Comparison of ENCODE assay signal across 8 cellular contexts in genomic region chr11:117221775-117222517, GRCh38. TPM values are rescaled to one million over a fixed set of nuclear protein-coding genes. Genes with fewer than 3 reads are reported as not detected.
DNase-seq lines count a peak whose midpoint lies in the region; TF ChIP-seq lines count a peak whose summit lies in the region.

No MANE protein-coding gene starts in this region.

- no peak overlapping the region for H3K27ac Mint-ChIP-seq in glutamatergic neuron (ENCODE audit: unreplicated experiment)

- WGBS in spleen, 5 donors: 86 to 94% (median 88%) methylated on average over 7 of the region's 7 CpGs
- no CpG with 5 or more reads among the region's 7 CpGs for WGBS in mesendoderm (ENCODE audit: extremely low coverage, insufficient coverage, low lambda C conversion rate)

- H2BK5ac ChIP-seq in mesendoderm (ENCODE audit: low read length): no peak overlapping the region

- H3K27me3 ChIP-seq in spleen (replicated peaks in 1 of 7) (no peaks in the 10 kb centered on the region), mesendoderm (ENCODE audit: insufficient read depth, low read length, poor library complexity) (no peaks in the 10 kb centered on the region)

- no peak for TF ChIP-seq POLR2A in spleen (IDR thresholded peaks at IDR 0.05)

- H3K4me3 ChIP-seq in HEK293 (ENCODE audit: low read depth, low read length) (no peak overlapping the region), spleen (no peak overlapping the region), mesendoderm (ENCODE audit: low read length) (no peak overlapping the region)

- no peak overlapping the region for H3K9ac ChIP-seq in mesendoderm (ENCODE audit: low read length)

- peaks cover 9% of the 10 kb centered on the region for H3K4me1 Mint-ChIP-seq in glutamatergic neuron (ENCODE audit: low read depth, unreplicated experiment)

- TF ChIP-seq CTCF in HEK293 (tag by site-specific recombination; IDR thresholded peaks at IDR 0.05) (peak; percentile 19; the same call in 1 of the 2 replicates), glutamatergic neuron (IDR thresholded peaks at IDR 0.05; ENCODE audit: partially characterized antibody, unreplicated experiment) (no peak), spleen (IDR thresholded peaks at IDR 0.05 in 8 of 11, conservative IDR thresholded peaks at IDR 0.05 in 3 of 11) (no peak)

- H3K4ac ChIP-seq in mesendoderm (ENCODE audit: low read depth, low read length): no peak overlapping the region

- peaks cover 3% of the 10 kb centered on the region; the same call in 1 of the 2 replicates for H3K4me1 ChIP-seq in HEK293 (ENCODE audit: control insufficient read depth, insufficient read depth, low read length)
- H3K4me1 ChIP-seq in spleen: peaks cover 0 to 88% (median 44%) of the 10 kb centered on the region in 6 donors
- no peaks in the 10 kb centered on the region for H3K4me1 ChIP-seq in mesendoderm (ENCODE audit: control insufficient read depth, low read depth, low read length)

- POLR2A ChIA-PET in HEK293 (lab: Yijun Ruan, JAX): interaction anchor here (0.7 to 1.7 kb wide), 8 partner anchors 9 to 78 kb away, joined by 3 to 11 read pairs (median 3); partner anchors contain the start of genes PAFAH1B2, PCSK7, RNF214 and SIDT2

- H3K23ac ChIP-seq in mesendoderm (ENCODE audit: low read length): no peak overlapping the region

- DNase-seq in SHP77 treated with DMSO at 0.1 percent for 48 hours (lab: John Stamatoyannopoulos, UW) (peak; percentile 42), glutamatergic neuron (no peak), spleen (no peak), mesendoderm (no peak), T-helper 2 cell (no peak), anterior cingulate cortex (lab: John Stamatoyannopoulos, UW) (no peak)
- no peak for DNase-seq in activated CD4-positive, CD25-positive, alpha-beta regulatory T cell (lab: John Stamatoyannopoulos, UW)

- no peak overlapping the region for H3K18ac ChIP-seq in mesendoderm (ENCODE audit: low read length)

- H3K9me3 ChIP-seq in HEK293 (ENCODE audit: control insufficient read depth, insufficient read depth, low read depth, low read length) (no peaks in the 10 kb centered on the region), spleen (no peaks in the 10 kb centered on the region)

- peak overlapping the region; percentile 15 for H3K4me3 Mint-ChIP-seq in glutamatergic neuron (ENCODE audit: unreplicated experiment)

- intact Hi-C loops in spleen (cut with DNase I; ENCODE audit: low total_unique reads): loop anchor here (10.0 kb wide), 2 partner anchors 117 to 347 kb away; no protein-coding TSS in a partner anchor

- H3K27ac ChIP-seq in HEK293 (ENCODE audit: extremely low read depth, low read depth, low read length) (peak overlapping the region; percentile 20; the same call in 1 of the 2 replicates), spleen (peak overlapping the region in 7 of 8 donors; percentile 22 to 78 (median 72)), mesendoderm (ENCODE audit: low read depth, low read length) (no peak overlapping the region)

- H3K36me3 Mint-ChIP-seq in glutamatergic neuron (ENCODE audit: unreplicated experiment): no peaks in the 10 kb centered on the region

- no peak overlapping the region for H2AK5ac ChIP-seq in mesendoderm (ENCODE audit: low read length)

- H4K5ac ChIP-seq in mesendoderm (ENCODE audit: low read length): no peak overlapping the region

- no peaks in the 10 kb centered on the region for H3K9me3 Mint-ChIP-seq in glutamatergic neuron (ENCODE audit: unreplicated experiment)

- H3K56ac ChIP-seq in mesendoderm (ENCODE audit: low read length): no peak overlapping the region

- peaks cover 2% of the 10 kb centered on the region for H3K27me3 Mint-ChIP-seq in glutamatergic neuron (ENCODE audit: unreplicated experiment)

- CTCF ChIA-PET in HEK293 (lab: Yijun Ruan, JAX): interaction anchor here (0.6 to 4.0 kb wide), 17 partner anchors 9 to 1555 kb away, joined by 3 to 39 read pairs (median 4); partner anchors contain the start of genes APOA5 and PCSK7

- no peak overlapping the region for H2BK15ac ChIP-seq in mesendoderm (replicated peaks; ENCODE audit: low read depth)

- H3K36me3 ChIP-seq in HEK293 (ENCODE audit: control insufficient read depth in 2 of 2, insufficient read depth in 1 of 2, low read length in 2 of 2): peaks cover 0 to 87% of the 10 kb centered on the region in 2 experiments; a peak in 1 of 3 replicates
- peaks cover 2 to 100% (median 96%) of the 10 kb centered on the region in 6 donors for H3K36me3 ChIP-seq in spleen
- H3K36me3 ChIP-seq in mesendoderm (ENCODE audit: control insufficient read depth, insufficient read depth, low read length): peaks cover 22% of the 10 kb centered on the region

- no peaks in the 10 kb centered on the region for H3K79me1 ChIP-seq in mesendoderm (ENCODE audit: low read length)

- no peak overlapping the region for H3K4me2 ChIP-seq in mesendoderm (ENCODE audit: low read length)

- H3K79me2 ChIP-seq in mesendoderm (ENCODE audit: control insufficient read depth, insufficient read depth, low read length): no peaks in the 10 kb centered on the region

- no peak overlapping the region for H4K8ac ChIP-seq in mesendoderm (ENCODE audit: low read depth, low read length)

- H2BK120ac ChIP-seq in mesendoderm (ENCODE audit: low read depth, low read length): no peak overlapping the region

TF ChIP-seq in HEK293, 187 proteins besides CTCF, POLR2A, EP300 and RAD21 (continues in another document):
- TF ChIP-seq SP7 (tag by site-specific recombination; IDR thresholded peaks at IDR 0.05) (0 out of 2 replicates have a peak, but pooled peaks have one; percentile 27), ZSCAN30 (tag by site-specific recombination; IDR thresholded peaks at IDR 0.05) (0 out of 2 replicates have a peak, but pooled peaks have one; percentile 14), ZNF548 (tag by site-specific recombination; IDR thresholded peaks at IDR 0.05) (no peak), PRDM10 (tag by site-specific recombination; IDR thresholded peaks at IDR 0.05) (peak; percentile 15; the same call in 1 of the 2 replicates), ZNF624 (tag by site-specific recombination; IDR thresholded peaks at IDR 0.05) (no peak), ZNF24 (tag by site-specific recombination; IDR thresholded peaks at IDR 0.05) (no peak), ZNF394 (tag by site-specific recombination; IDR thresholded peaks at IDR 0.05; ENCODE audit: borderline replicate concordance) (no peak), ZNF140 (tag by site-specific recombination; IDR thresholded peaks at IDR 0.05) (no peak), ZNF580 (tag by site-specific recombination; IDR thresholded peaks at IDR 0.05) (no peak), ZNF416 (tag by site-specific recombination; IDR thresholded peaks at IDR 0.05) (no peak), ZNF76 (tag by site-specific recombination; IDR thresholded peaks at IDR 0.05; ENCODE audit: borderline replicate concordance, low read depth) (no peak), ZNF837 (tag by site-specific recombination; IDR thresholded peaks at IDR 0.05) (no peak), ZNF341 (tag by site-specific recombination; IDR thresholded peaks at IDR 0.05; ENCODE audit: low read depth) (no peak), ZFP3 (tag by site-specific recombination; IDR thresholded peaks at IDR 0.05; ENCODE audit: low read depth) (no peak), REPIN1 (tag by site-specific recombination; IDR thresholded peaks at IDR 0.05; ENCODE audit: low read depth) (no peak)

RNA-seq across cellular contexts. Expression of gene PCSK7, which starts 9.9 kb away (rescaled TPM):
- total RNA-seq in glutamatergic neuron (ENCODE audit: unreplicated experiment) (109 TPM), spleen (100 to 1,000 TPM in 5 of 7 donors, 10 to 100 TPM in 2; 92.6 to 152 (median 117) TPM)
- polyA plus RNA-seq in spleen: 10 to 100 TPM; 27.3 to 53.4 (median 52.3) TPM
- polyA plus RNA-seq in mesendoderm (2013, experiment 1 of 2): 15.6 TPM
- 15.8 TPM for polyA plus RNA-seq in mesendoderm (2013, experiment 2 of 2)

RNA-seq across cellular contexts. Expression of gene RNF214, which starts 10.5 kb away (rescaled TPM):
- total RNA-seq in glutamatergic neuron (ENCODE audit: unreplicated experiment) (43.0 TPM), spleen (10 to 100 TPM; 13.1 to 29.6 (median 20.9) TPM)
- 1 to 10 TPM; 5.6 to 9.9 (median 6.7) TPM for polyA plus RNA-seq in spleen
- 16.9 TPM for polyA plus RNA-seq in mesendoderm (2013, experiment 1 of 2)
- 16.0 TPM for polyA plus RNA-seq in mesendoderm (2013, experiment 2 of 2)

RNA-seq across cellular contexts. Expression of gene TAGLN, which starts 22.8 kb away (rescaled TPM):
- 6.1 TPM for total RNA-seq in glutamatergic neuron (ENCODE audit: unreplicated experiment)
- total RNA-seq in spleen: 1,000 to 10,000 TPM in 1 of 7 donors, 100 to 1,000 TPM in 6; 117 to 1,088 (median 328) TPM
- 100 to 1,000 TPM; 247 to 807 (median 469) TPM for polyA plus RNA-seq in spleen
- polyA plus RNA-seq in mesendoderm (2013, experiment 1 of 2): 928 TPM
- 989 TPM for polyA plus RNA-seq in mesendoderm (2013, experiment 2 of 2)

RNA-seq across cellular contexts. Expression of gene SIDT2, which starts 43.4 kb away (rescaled TPM):
- total RNA-seq in glutamatergic neuron (ENCODE audit: unreplicated experiment) (23.6 TPM), spleen (10 to 100 TPM; 40.3 to 83.8 (median 58.3) TPM)
- polyA plus RNA-seq in spleen: 10 to 100 TPM; 21.3 to 36.0 (median 24.0) TPM
- 9.6 TPM for polyA plus RNA-seq in mesendoderm (2013, experiment 1 of 2)
- 8.7 TPM for polyA plus RNA-seq in mesendoderm (2013, experiment 2 of 2)

Comparison
In these comparisons a context has a peak if more than half of its experiments do, and no peak if none do; other contexts are left out.
1. RNA of gene TAGLN, which starts 22.8 kb away (total RNA-seq): 117 to 1,088 TPM in spleen; 6.1 TPM in glutamatergic neuron (single experiment); every median in the first group is over 10 times any median in the second.